25 cellular contexts compared by ENCODE assay signal in the genomic region with DNA sequence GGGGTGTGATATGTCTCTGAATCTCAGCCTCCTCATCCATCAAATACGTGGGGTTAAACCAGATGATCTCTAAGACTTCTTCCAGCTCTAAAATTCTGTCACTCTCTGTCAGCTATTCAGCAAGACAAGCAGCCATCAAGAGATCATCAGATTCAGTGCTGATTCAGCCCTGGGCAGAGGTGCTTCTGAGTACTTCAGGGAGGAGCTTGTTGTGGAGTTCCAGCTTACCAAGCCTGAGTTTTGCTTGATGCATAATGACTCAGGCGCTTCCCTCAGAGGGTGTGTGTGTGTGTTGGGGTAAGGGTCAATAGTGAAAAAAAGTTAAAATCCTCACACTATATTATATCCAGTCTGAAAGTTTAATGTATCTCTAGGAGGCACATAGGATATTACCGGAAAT. TPM values are rescaled to one million over a fixed set of nuclear protein-coding genes. Genes with fewer than 3 reads are reported as not detected.
A peak's percentile ranks its signal among the peaks of the same experiment; 100 is the strongest.
DNase-seq lines count a peak whose midpoint lies in the region; ATAC-seq, FAIRE-seq and TF ChIP-seq lines count a peak whose summit lies in the region.
"Had no signal": no experiment of that assay in that cellular context is flagged by ENCODE, and none has a peak within 500 bp of the region (broad histone marks: within the 10 kb centered on the region; RNA-seq: fewer than 3 reads in every experiment).

No MANE protein-coding gene starts in this region.

- FAIRE-seq in RCC 7860 (lab: Jason Lieb, UNC), result no peak
- FAIRE-seq: G401.6 had no signal

- TF ChIP-seq POLR2A in testis (IDR thresholded peaks at IDR 0.05), result no peak

- 80 to 83% methylated on average over 3 of the region's 3 CpGs for WGBS in testis, 2 donors

- no peak overlapping the region for H3K27ac ChIP-seq in epithelial cell of prostate
- H3K27ac ChIP-seq in testis, result no peak overlapping the region
- H3K27ac ChIP-seq: esophagus squamous epithelium, sigmoid colon, transverse colon had no signal

- H3K36me3 ChIP-seq in testis (ENCODE audit: low read depth, missing control alignments) (no peaks in the 10 kb centered on the region), H7 (replicated peaks; ENCODE audit: control insufficient read depth, insufficient read depth, low read length) (no peaks in the 10 kb centered on the region)
- H3K36me3 ChIP-seq: BE2C, esophagus squamous epithelium, HAP-1, sigmoid colon, transverse colon had no signal

- DNase-seq in GM03348 (ENCODE audit: low spot score) (peak; percentile 24), RCC 7860 (ENCODE audit: low spot score) (peak; percentile 31), epithelial cell of prostate (ENCODE audit: low read depth, low spot score) (peak; percentile 64), skeletal muscle cell (ENCODE audit: low read depth) (peak; percentile 24), testis (no peak), left ventricle myocardium superior (no peak), H7 (no peak), GDM1 (lab: John Stamatoyannopoulos, UW) (no peak)
- DNase-seq: activated CD4-positive, alpha-beta T cell treated with anti-CD3 and anti-CD28 coated beads for 36 hours; activated CD8-positive, alpha-beta memory T cell treated with anti-CD3 and anti-CD28 coated beads, Interleukin-2, amount 10 ng/mL, durations not matched to agents 7 days and 5 days; BE2C; Calu3; esophagus squamous epithelium; NCI-H1694 treated with DMSO at 0.1 percent for 48 hours; NK-92 treated with Interleukin-12 subunit alpha and Interleukin-12 subunit beta, amount 100 ng/mL, for 24 hours; RPMI8226; sigmoid colon; stimulated activated naive CD4-positive, alpha-beta T cell; transverse colon had no signal

- H3K4me3 ChIP-seq in skeletal muscle cell (ENCODE audit: low read depth, low read length), result no peak overlapping the region
- H3K4me3 ChIP-seq in testis, result no peak overlapping the region
- H3K4me3 ChIP-seq in H7 (ENCODE audit: insufficient read depth, low read depth, low read length), result no peak overlapping the region
- H3K4me3 ChIP-seq: esophagus squamous epithelium, HAP-1, sigmoid colon, transverse colon had no signal

- no peak for ATAC-seq in left ventricle myocardium superior
- ATAC-seq: activated CD4-positive, alpha-beta T cell treated with anti-CD3 and anti-CD28 coated beads for 36 hours; activated CD8-positive, alpha-beta memory T cell treated with anti-CD3 and anti-CD28 coated beads, Interleukin-2, amount 10 ng/mL, durations not matched to agents 7 days and 5 days had no signal

- intact Hi-C loops in testis (cut with DNase I; ENCODE audit: low total_unique reads), result no loop called here
- intact Hi-C loops in left ventricle myocardium superior (cut with micrococcal nuclease), result no loop called here

- H3K9me3 ChIP-seq in testis, result no peaks in the 10 kb centered on the region
- H3K9me3 ChIP-seq: BE2C, esophagus squamous epithelium, HAP-1, sigmoid colon, transverse colon had no signal

- no peak for TF ChIP-seq CTCF in testis (IDR thresholded peaks at IDR 0.05)

- H3K4me1 ChIP-seq in testis, result no peaks in the 10 kb centered on the region
- H3K4me1 ChIP-seq: BE2C, esophagus squamous epithelium, HAP-1, sigmoid colon, transverse colon had no signal

- no peaks in the 10 kb centered on the region for H3K27me3 ChIP-seq in testis
- H3K27me3 ChIP-seq in H7 (ENCODE audit: control insufficient read depth, insufficient read depth, low read length), result no peaks in the 10 kb centered on the region
- H3K27me3 ChIP-seq: BE2C, esophagus squamous epithelium, sigmoid colon, transverse colon had no signal

RNA-seq across cellular contexts. Expression of gene TAF1L, which starts 29.6 kb away (rescaled TPM):
- total RNA-seq in testis (1 to 10 TPM; 4.8 to 5.7 TPM), left ventricle myocardium superior (not detected)
- 3.0 TPM for polyA plus RNA-seq in testis (ENCODE audit: insufficient read depth, low read depth, low replicate concordance)
- total RNA-seq in H7 (2014; rRNA removed; shearing (Covaris generic)), result not detected in 2 replicates
- total RNA-seq: activated CD8-positive, alpha-beta memory T cell treated with anti-CD3 and anti-CD28 coated beads, Interleukin-2, amount 10 ng/mL, durations not matched to agents 7 days and 5 days; Calu3; esophagus squamous epithelium; lung microvascular endothelial cell; NCI-H460; omental fat pad; sigmoid colon; transverse colon had no signal
- polyA plus RNA-seq: IgD-negative memory B cell, sigmoid colon had no signal

Comparison
In these comparisons a context has a peak if more than half of its experiments do, and no peak if none do; other contexts are left out.
1. DNase-seq: peak in GM03348 (single experiment), RCC 7860 (single experiment), epithelial cell of prostate (single experiment) and skeletal muscle cell (single experiment); none in testis (single experiment), left ventricle myocardium superior (single experiment), H7 (single experiment) and GDM1 (single experiment).